ENCODE assay signal across 23 cellular contexts in genomic region chr2:237139123-237139675, GRCh38.
"Had no signal": no experiment of that assay in that cellular context is flagged by ENCODE, and none has a peak within 500 bp of the region (broad histone marks: within the 10 kb centered on the region; RNA-seq: fewer than 3 reads in every experiment).

No MANE protein-coding gene starts in this region.

- H3K9me3 ChIP-seq: left lung, neutrophil, pancreas, psoas muscle, thyroid gland had no signal

- H3K27me3 ChIP-seq: left lung, pancreas, thyroid gland had no signal

- H3K4me3 ChIP-seq: left lung, pancreas, psoas muscle, thyroid gland had no signal

- DNase-seq: activated CD4-positive, alpha-beta memory T cell treated with anti-CD3 and anti-CD28 coated beads for 36 hours; activated CD4-positive, alpha-beta T cell treated with anti-CD3 and anti-CD28 coated beads for 48 hours; activated gamma-delta T cell treated with Interleukin-2 at 50 U/mL for 16 hours; activated T-cell treated with anti-CD3 and anti-CD28 coated beads, Interleukin-2, amount 50 U/mL, for 1 hour; anterior cingulate cortex; caudate nucleus; dermis blood vessel endothelial cell; effector CD8-positive, alpha-beta T cell; foreskin melanocyte; immature natural killer cell; kidney glomerular epithelial cell; left lung; midbrain; natural killer cell; pancreas; psoas muscle; right cardiac atrium; stimulated activated CD4-positive, alpha-beta T cell treated with anti-CD3 and anti-CD28 coated beads, Interleukin-1b, Interleukin-23, amount 100 ng/mL, for 48 hours; substantia nigra; SW 1271; T-helper 17 cell; thyroid gland had no signal

- FAIRE-seq: pancreas had no signal

- H3K36me3 ChIP-seq: left lung, neutrophil, pancreas, thyroid gland had no signal

- H3K27ac ChIP-seq: left lung, neutrophil, pancreas, psoas muscle, thyroid gland had no signal

- H3K4me1 ChIP-seq: left lung, pancreas, psoas muscle, thyroid gland had no signal

- ATAC-seq: left lung, pancreas, psoas muscle, right cardiac atrium, T-helper 17 cell had no signal
